In the genomic region with DNA sequence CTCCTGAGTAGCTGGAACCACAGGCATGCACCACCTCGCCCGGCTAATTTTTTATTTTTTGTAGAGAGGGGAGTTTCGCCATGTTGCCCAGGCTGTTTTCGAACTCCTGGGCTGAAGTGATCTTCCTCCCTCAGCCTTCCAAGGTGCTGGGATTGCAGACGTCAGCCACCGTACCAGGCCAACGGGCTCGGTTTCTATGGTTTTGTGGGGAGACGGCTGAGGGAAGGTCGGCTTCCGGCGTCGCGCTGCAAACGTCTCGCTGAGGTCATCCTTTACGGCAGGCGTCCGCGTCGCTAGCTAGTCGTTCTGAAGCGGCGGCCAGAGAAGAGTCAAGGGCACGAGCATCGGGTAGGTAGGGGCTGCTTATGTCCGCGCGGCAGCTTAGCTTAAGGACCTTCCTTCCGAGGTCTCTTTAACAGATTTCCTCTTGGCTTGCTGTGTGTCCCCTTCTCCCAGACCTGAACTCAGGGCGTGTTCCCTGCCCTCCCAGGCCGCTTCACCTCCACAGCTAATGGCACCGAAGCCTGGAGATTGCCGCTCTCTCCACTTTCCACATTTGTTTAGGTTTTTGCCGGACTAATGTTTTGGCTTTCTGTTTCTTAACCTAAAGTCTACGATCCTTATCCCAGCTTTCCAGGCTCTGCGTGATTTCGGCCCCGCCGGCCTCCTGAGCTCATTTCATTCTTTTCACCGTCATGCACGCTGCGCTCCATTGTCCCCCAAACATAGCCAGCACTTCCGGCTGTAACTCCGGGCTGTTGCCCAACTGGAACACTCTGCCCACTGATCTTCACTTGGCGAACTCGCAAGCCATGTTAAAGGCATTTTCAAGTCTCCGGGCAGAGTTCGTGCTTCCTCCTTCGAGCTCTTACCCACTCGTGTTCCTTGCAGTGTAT, we compare ENCODE assay signal across 7 cellular contexts. TPM values are rescaled to one million over a fixed set of nuclear protein-coding genes. Genes with fewer than 3 reads are reported as not detected.
DNase-seq lines count a peak whose midpoint lies in the region; ATAC-seq and TF ChIP-seq lines count a peak whose summit lies in the region.

A gene (plus strand): TSS at position 300 of the 896 bp plus-strand sequence. CDS start 2,375 bp downstream, outside the sequence.

- H3K36me3 Mint-ChIP-seq in brain, result peaks cover 37% of the 10 kb centered on the region

- peak; percentile 100 for DNase-seq in NCI-H2107 treated with DMSO at 0.1 percent for 48 hours (lab: John Stamatoyannopoulos, UW; ENCODE audit: unreplicated experiment)
- DNase-seq in UCSD-AML1 (lab: John Stamatoyannopoulos, UW; ENCODE audit: unreplicated experiment), result peak; percentile 85
- DNase-seq in iPS DF 6.9 (ENCODE audit: low read depth, low spot score), result peak; percentile 80
- DNase-seq in gastrocnemius medialis, result peak; percentile 82 to 90

- WGBS in iPS DF 6.9 (ENCODE audit: insufficient coverage, insufficient read length), result no CpG with 5 or more reads among the region's 51 CpGs

- H3K27me3 Mint-ChIP-seq in brain, result peaks cover 12% of the 10 kb centered on the region

- peak; percentile 86 to 95 for TF ChIP-seq POLR2A in gastrocnemius medialis (IDR thresholded peaks at IDR 0.05)

- in situ Hi-C loops in gastrocnemius medialis (cut with MboI; ENCODE audit: low sequenced_read_pairs in 4 of 4), result no loop called here

- H3K27ac ChIP-seq in iPS DF 6.9 (ENCODE audit: low read length) (no peak within 1 kb of the TSS), gastrocnemius medialis (peak within 1 kb of the TSS; percentile 91 to 97 (median 94))

- H3K9me3 ChIP-seq in iPS DF 6.9 (ENCODE audit: control insufficient read depth, insufficient read depth, low read length) (no peaks in the 10 kb centered on the region), gastrocnemius medialis (no peaks in the 10 kb centered on the region)

- H3K9me3 Mint-ChIP-seq in brain, result no peaks in the 10 kb centered on the region

- peak within 1 kb of the TSS; percentile 83 for H3K4me3 ChIP-seq in iPS DF 6.9 (ENCODE audit: low read length)
- H3K4me3 ChIP-seq in gastrocnemius medialis, result peak within 1 kb of the TSS; percentile 68 to 91 (median 80)

- intact Hi-C loops in gastrocnemius medialis (cut with DNase I; ENCODE audit: low total_unique reads), result loop anchor here (1.0 to 2.0 kb wide), 4 partner anchors 35 to 382 kb away; a partner anchor contains a TSS

- peak within 1 kb of the TSS; percentile 89 to 97 (median 93) for H3K4me3 Mint-ChIP-seq in brain

- H3K27ac Mint-ChIP-seq in brain, result peak within 1 kb of the TSS; percentile 98 to 100 (median 99)

- no peaks in the 10 kb centered on the region for H3K27me3 ChIP-seq in iPS DF 6.9 (ENCODE audit: control insufficient read depth, insufficient read depth, low read length)
- H3K27me3 ChIP-seq in gastrocnemius medialis, result no peaks in the 10 kb centered on the region

- no peaks in the 10 kb centered on the region for H3K4me1 ChIP-seq in iPS DF 6.9 (ENCODE audit: control insufficient read depth, insufficient read depth, low read length)
- H3K4me1 ChIP-seq in gastrocnemius medialis, result peaks cover 14 to 19% of the 10 kb centered on the region in 2 donors

- ATAC-seq in GM18517 (IDR thresholded peaks at IDR 0.05; ENCODE audit: unreplicated experiment), result peak; percentile 64
- peak; percentile 80 for ATAC-seq in HG03060 (IDR thresholded peaks at IDR 0.05; ENCODE audit: low read depth, unreplicated experiment)
- peak; percentile 95 to 96 for ATAC-seq in gastrocnemius medialis

- TF ChIP-seq CTCF in brain (conservative IDR thresholded peaks at IDR 0.05) (no peak), gastrocnemius medialis (IDR thresholded peaks at IDR 0.05 in 4 of 5, conservative IDR thresholded peaks at IDR 0.05 in 1 of 5) (peak in 1 of 5 experiments; percentile 15)

- H3K36me3 ChIP-seq in iPS DF 6.9 (ENCODE audit: control insufficient read depth, insufficient read depth, low read length) (peaks cover 16% of the 10 kb centered on the region; the same call in 1 of the 2 replicates), gastrocnemius medialis (peaks cover 0 to 32% of the 10 kb centered on the region in 2 donors)

- peaks cover 30% of the 10 kb centered on the region for H3K4me1 Mint-ChIP-seq in brain

RNA-seq across cellular contexts. Expression of the gene that starts here (rescaled TPM):
- 540 TPM for polyA plus RNA-seq in brain (ENCODE audit: insufficient read depth, low read depth, low replicate concordance)
- 100 to 1,000 TPM; 603 to 976 (median 911) TPM for total RNA-seq in gastrocnemius medialis
